ENCODE assay signal across 3 cellular contexts in genomic region chr19:15895876-15896430, GRCh38.
TF ChIP-seq lines count a peak whose summit lies in the region.

No MANE protein-coding gene starts in this region.

TF ChIP-seq in HEK293, 187 proteins besides CTCF, POLR2A, EP300 and RAD21:
- peak; percentile 95 for TF ChIP-seq ZBTB17 (tag by site-specific recombination; IDR thresholded peaks at IDR 0.05)
- no peak for TF ChIP-seq ZNF510 (tag by site-specific recombination; IDR thresholded peaks at IDR 0.05; ENCODE audit: insufficient replicate concordance)
- peak; percentile 84 for TF ChIP-seq ZNF366 (tag by site-specific recombination; conservative IDR thresholded peaks at IDR 0.05)

TF ChIP-seq in K562, 482 proteins besides CTCF, POLR2A, EP300 and RAD21 (continues in another document):
- no peak for TF ChIP-seq ZNF280B (CRISPR knock-in tag; IDR thresholded peaks at IDR 0.05)
- TF ChIP-seq CREB5 (CRISPR knock-in tag; IDR thresholded peaks at IDR 0.05), result no peak
- TF ChIP-seq SMAD1 (IDR thresholded peaks at IDR 0.05; ENCODE audit: low read depth, low read length, partially characterized antibody), result no peak
- no peak for TF ChIP-seq TRIM28 (IDR thresholded peaks at IDR 0.05)
- no peak for TF ChIP-seq CC2D1A (IDR thresholded peaks at IDR 0.05)
- 0 out of 2 replicates have a peak, but pooled peaks have one; percentile 30 for TF ChIP-seq GATAD2B (IDR thresholded peaks at IDR 0.05; ENCODE audit: borderline replicate concordance)
- TF ChIP-seq PRMT5 (CRISPR knock-in tag; IDR thresholded peaks at IDR 0.05), result no peak
- TF ChIP-seq PML (IDR thresholded peaks at IDR 0.05; ENCODE audit: low read length), result no peak
- TF ChIP-seq NONO (IDR thresholded peaks at IDR 0.05; ENCODE audit: low read depth in 2 of 2, low read length in 1 of 2), result no peak
- TF ChIP-seq ZBTB2 (IDR thresholded peaks at IDR 0.05), result 0 out of 2 replicates have a peak, but pooled peaks have one; percentile 28
- no peak for TF ChIP-seq FUS (optimal IDR thresholded peaks at IDR 0.05; ENCODE audit: low read depth, low read length)
- TF ChIP-seq ZKSCAN3 (CRISPR knock-in tag; IDR thresholded peaks at IDR 0.05), result no peak
- no peak for TF ChIP-seq E2F8 (IDR thresholded peaks at IDR 0.05; ENCODE audit: low read depth, partially characterized antibody)
- TF ChIP-seq ZNF146 (CRISPR knock-in tag; IDR thresholded peaks at IDR 0.05; ENCODE audit: unreplicated experiment), result no peak
- TF ChIP-seq MECOM (CRISPR knock-in tag; IDR thresholded peaks at IDR 0.05), result no peak
- no peak for TF ChIP-seq ZBTB33 (CRISPR knock-in tag; IDR thresholded peaks at IDR 0.05)
- TF ChIP-seq GATA2 (CRISPR knock-in tag; IDR thresholded peaks at IDR 0.05), result peak; percentile 22; the same call in 1 of the 2 replicates
- TF ChIP-seq SREBF1 (IDR thresholded peaks at IDR 0.05; ENCODE audit: borderline replicate concordance, low read depth, low read length), result no peak
- no peak for TF ChIP-seq MAFG (tag; conservative IDR thresholded peaks at IDR 0.05)
- TF ChIP-seq KDM5B (IDR thresholded peaks at IDR 0.05; ENCODE audit: insufficient replicate concordance, low read depth, low read length), result no peak
- TF ChIP-seq ZNF408 (CRISPR knock-in tag; IDR thresholded peaks at IDR 0.05; ENCODE audit: low read depth), result no peak
- peak; percentile 97 for TF ChIP-seq DACH1 (IDR thresholded peaks at IDR 0.05; ENCODE audit: partially characterized antibody)

TF ChIP-seq in SK-N-SH, 30 proteins besides CTCF, POLR2A, EP300 and RAD21:
- no peak for TF ChIP-seq FOSL2 (IDR thresholded peaks at IDR 0.05; ENCODE audit: borderline replicate concordance, low read depth)
- no peak for TF ChIP-seq PBX3 (IDR thresholded peaks at IDR 0.05)
- no peak for TF ChIP-seq YY1 (IDR thresholded peaks at IDR 0.05; ENCODE audit: low read depth)
- TF ChIP-seq MAX (IDR thresholded peaks at IDR 0.05; ENCODE audit: low read depth), result no peak
- TF ChIP-seq SMC3 (IDR thresholded peaks at IDR 0.05; ENCODE audit: low read depth, low read length), result no peak
- TF ChIP-seq TCF12 (IDR thresholded peaks at IDR 0.05), result no peak
- no peak for TF ChIP-seq FOXM1 (IDR thresholded peaks at IDR 0.05; ENCODE audit: low read depth)
- TF ChIP-seq GABPA (IDR thresholded peaks at IDR 0.05; ENCODE audit: low read depth), result no peak
- TF ChIP-seq MXI1 (IDR thresholded peaks at IDR 0.05; ENCODE audit: low read depth, low read length), result no peak
- no peak for TF ChIP-seq POLR2AphosphoS5 (IDR thresholded peaks at IDR 0.05; ENCODE audit: low read depth, low read length)
- no peak for TF ChIP-seq IRF3 (IDR thresholded peaks at IDR 0.05; ENCODE audit: low read depth, low read length)
- no peak for TF ChIP-seq SIN3A (IDR thresholded peaks at IDR 0.05; ENCODE audit: borderline replicate concordance, low read depth, low read length)
- TF ChIP-seq RCOR1 (IDR thresholded peaks at IDR 0.05; ENCODE audit: low read length), result no peak
- no peak for TF ChIP-seq REST (IDR thresholded peaks at IDR 0.05; ENCODE audit: low read depth, low read length)
- TF ChIP-seq USF2 (IDR thresholded peaks at IDR 0.05; ENCODE audit: borderline replicate concordance, low read depth, low read length), result no peak
- no peak for TF ChIP-seq TEAD4 (IDR thresholded peaks at IDR 0.05; ENCODE audit: borderline replicate concordance, insufficient read depth)
- TF ChIP-seq FOXJ3 (CRISPR knock-in tag; IDR thresholded peaks at IDR 0.05), result no peak
- TF ChIP-seq TAF1 (IDR thresholded peaks at IDR 0.05; ENCODE audit: borderline replicate concordance, low read depth, low read length), result no peak
